ENCODE assay signal across 10 cellular contexts in genomic region chr5:82719368-82719767, GRCh38.
A peak's percentile ranks its signal among the peaks of the same experiment; 100 is the strongest.
DNase-seq lines count a peak whose midpoint lies in the region; ATAC-seq and TF ChIP-seq lines count a peak whose summit lies in the region.
"Had no signal": no experiment of that assay in that cellular context is flagged by ENCODE, and none has a peak within 500 bp of the region (broad histone marks: within the 10 kb centered on the region; RNA-seq: fewer than 3 reads in every experiment).

No MANE protein-coding gene starts in this region.

- H3K4me1 ChIP-seq in osteoblast (ENCODE audit: insufficient read depth, low read length), result no peaks in the 10 kb centered on the region

- H3K79me2 ChIP-seq in osteoblast (ENCODE audit: insufficient read depth, low read length), result no peaks in the 10 kb centered on the region

- peak; percentile 68 for ATAC-seq in HG03045 (IDR thresholded peaks at IDR 0.05; ENCODE audit: unreplicated experiment)

- no peak overlapping the region for H3K4me2 ChIP-seq in osteoblast (ENCODE audit: insufficient read depth, low read length)

- no peak overlapping the region for H2AFZ ChIP-seq in osteoblast (ENCODE audit: low read length)

- no peaks in the 10 kb centered on the region for H3K27me3 ChIP-seq in osteoblast (ENCODE audit: insufficient read depth, low read length)

- H3K27ac ChIP-seq in osteoblast (ENCODE audit: low read depth, low read length), result no peak overlapping the region
- H3K27ac ChIP-seq: 22Rv1 had no signal

- H3K9me3 ChIP-seq in osteoblast (ENCODE audit: low read depth, low read length), result no peaks in the 10 kb centered on the region

- no peak for TF ChIP-seq CTCF in osteoblast (IDR thresholded peaks at IDR 0.05; ENCODE audit: extremely low read depth, low read depth, low read length)

- H3K36me3 ChIP-seq in osteoblast (ENCODE audit: insufficient read depth, low read length), result no peaks in the 10 kb centered on the region

- DNase-seq in DMS53 (lab: John Stamatoyannopoulos, UW) (peak; percentile 22), DMS53 treated with DMSO at 0.1 percent for 48 hours (lab: John Stamatoyannopoulos, UW; ENCODE audit: unreplicated experiment) (no peak), SW480 (ENCODE audit: low spot score) (peak; percentile 35), osteoblast (ENCODE audit: insufficient read length, low spot score, missing footprints) (peak; percentile 51), NAMALWA (ENCODE audit: low spot score) (no peak), medulla oblongata (ENCODE audit: extremely low spot score) (no peak)
- DNase-seq in activated naive CD4-positive, alpha-beta T cell (lab: John Stamatoyannopoulos, UW), result no peak
- DNase-seq: activated T-cell treated with anti-CD3 and anti-CD28 coated beads, Interleukin-2, amount 50 U/mL, for 24 hours had no signal

- no peaks in the 10 kb centered on the region for H4K20me1 ChIP-seq in osteoblast (ENCODE audit: insufficient read depth, low read length)

- no peak overlapping the region for H3K4me3 ChIP-seq in osteoblast (ENCODE audit: insufficient read depth, low read length)

Comparison
In these comparisons a context has a peak if more than half of its experiments do, and no peak if none do; other contexts are left out.
1. DNase-seq: peak in DMS53 (single experiment), SW480 (single experiment) and osteoblast (single experiment); none in DMS53 treated with DMSO at 0.1 percent for 48 hours (single experiment), NAMALWA (single experiment), activated naive CD4-positive, alpha-beta T cell (0 of 4) and medulla oblongata (single experiment).